ENCODE assay signal across 1 cellular context in the genomic region with DNA sequence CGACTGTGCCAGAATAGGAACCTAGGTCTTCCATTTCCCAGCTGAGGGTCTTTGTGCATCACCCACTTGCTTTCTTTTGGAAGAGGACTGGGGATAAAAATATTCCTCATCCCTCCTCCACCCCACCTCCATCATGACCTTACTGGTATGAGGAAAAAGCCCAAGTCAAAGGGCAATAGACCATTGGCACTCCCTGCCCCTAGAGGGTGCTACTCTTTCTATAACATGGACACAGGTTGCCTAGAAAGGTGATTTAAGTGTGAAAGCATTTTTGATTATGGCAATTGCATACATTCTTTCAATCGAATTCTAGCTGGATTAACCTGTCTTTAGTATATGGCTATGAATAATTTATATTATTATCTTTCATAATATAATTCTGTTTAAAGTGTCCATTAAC.
TF ChIP-seq lines count a peak whose summit lies in the region.

No MANE protein-coding gene starts in this region.

TF ChIP-seq in HepG2, 621 proteins besides CTCF, POLR2A, EP300 and RAD21 (continued from another document):
- TF ChIP-seq, protein P1, sequence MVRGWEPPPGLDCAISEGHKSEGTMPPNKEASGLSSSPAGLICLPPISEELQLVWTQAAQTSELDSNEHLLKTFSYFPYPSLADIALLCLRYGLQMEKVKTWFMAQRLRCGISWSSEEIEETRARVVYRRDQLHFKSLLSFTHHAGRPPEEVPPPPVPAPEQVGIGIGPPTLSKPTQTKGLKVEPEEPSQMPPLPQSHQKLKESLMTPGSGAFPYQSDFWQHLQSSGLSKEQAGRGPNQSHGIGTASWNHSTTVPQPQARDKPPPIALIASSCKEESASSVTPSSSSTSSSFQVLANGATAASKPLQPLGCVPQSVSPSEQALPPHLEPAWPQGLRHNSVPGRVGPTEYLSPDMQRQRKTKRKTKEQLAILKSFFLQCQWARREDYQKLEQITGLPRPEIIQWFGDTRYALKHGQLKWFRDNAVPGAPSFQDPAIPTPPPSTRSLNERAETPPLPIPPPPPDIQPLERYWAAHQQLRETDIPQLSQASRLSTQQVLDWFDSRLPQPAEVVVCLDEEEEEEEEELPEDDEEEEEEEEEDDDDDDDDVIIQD (CRISPR knock-in tag; IDR thresholded peaks at IDR 0.05; ENCODE audit: low read depth), result no peak
- TF ChIP-seq STAG1 (CRISPR knock-in tag; IDR thresholded peaks at IDR 0.05) (peak; percentile 54), SMC3 (IDR thresholded peaks at IDR 0.05; ENCODE audit: low read length) (peak; percentile 11; the same call in 1 of the 2 replicates), NRL (CRISPR knock-in tag; IDR thresholded peaks at IDR 0.05; ENCODE audit: borderline replicate concordance) (no peak), MED1 (CRISPR knock-in tag; IDR thresholded peaks at IDR 0.05) (no peak)
- TF ChIP-seq, protein P2, sequence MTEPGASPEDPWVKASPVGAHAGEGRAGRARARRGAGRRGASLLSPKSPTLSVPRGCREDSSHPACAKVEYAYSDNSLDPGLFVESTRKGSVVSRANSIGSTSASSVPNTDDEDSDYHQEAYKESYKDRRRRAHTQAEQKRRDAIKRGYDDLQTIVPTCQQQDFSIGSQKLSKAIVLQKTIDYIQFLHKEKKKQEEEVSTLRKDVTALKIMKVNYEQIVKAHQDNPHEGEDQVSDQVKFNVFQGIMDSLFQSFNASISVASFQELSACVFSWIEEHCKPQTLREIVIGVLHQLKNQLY (CRISPR knock-in tag; IDR thresholded peaks at IDR 0.05), result no peak
- TF ChIP-seq, protein P3, sequence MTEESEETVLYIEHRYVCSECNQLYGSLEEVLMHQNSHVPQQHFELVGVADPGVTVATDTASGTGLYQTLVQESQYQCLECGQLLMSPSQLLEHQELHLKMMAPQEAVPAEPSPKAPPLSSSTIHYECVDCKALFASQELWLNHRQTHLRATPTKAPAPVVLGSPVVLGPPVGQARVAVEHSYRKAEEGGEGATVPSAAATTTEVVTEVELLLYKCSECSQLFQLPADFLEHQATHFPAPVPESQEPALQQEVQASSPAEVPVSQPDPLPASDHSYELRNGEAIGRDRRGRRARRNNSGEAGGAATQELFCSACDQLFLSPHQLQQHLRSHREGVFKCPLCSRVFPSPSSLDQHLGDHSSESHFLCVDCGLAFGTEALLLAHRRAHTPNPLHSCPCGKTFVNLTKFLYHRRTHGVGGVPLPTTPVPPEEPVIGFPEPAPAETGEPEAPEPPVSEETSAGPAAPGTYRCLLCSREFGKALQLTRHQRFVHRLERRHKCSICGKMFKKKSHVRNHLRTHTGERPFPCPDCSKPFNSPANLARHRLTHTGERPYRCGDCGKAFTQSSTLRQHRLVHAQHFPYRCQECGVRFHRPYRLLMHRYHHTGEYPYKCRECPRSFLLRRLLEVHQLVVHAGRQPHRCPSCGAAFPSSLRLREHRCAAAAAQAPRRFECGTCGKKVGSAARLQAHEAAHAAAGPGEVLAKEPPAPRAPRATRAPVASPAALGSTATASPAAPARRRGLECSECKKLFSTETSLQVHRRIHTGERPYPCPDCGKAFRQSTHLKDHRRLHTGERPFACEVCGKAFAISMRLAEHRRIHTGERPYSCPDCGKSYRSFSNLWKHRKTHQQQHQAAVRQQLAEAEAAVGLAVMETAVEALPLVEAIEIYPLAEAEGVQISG (CRISPR knock-in tag; IDR thresholded peaks at IDR 0.05), result peak; percentile 56; the same call in 1 of the 2 replicates
